8 cellular contexts compared by ENCODE assay signal in the genomic region with DNA sequence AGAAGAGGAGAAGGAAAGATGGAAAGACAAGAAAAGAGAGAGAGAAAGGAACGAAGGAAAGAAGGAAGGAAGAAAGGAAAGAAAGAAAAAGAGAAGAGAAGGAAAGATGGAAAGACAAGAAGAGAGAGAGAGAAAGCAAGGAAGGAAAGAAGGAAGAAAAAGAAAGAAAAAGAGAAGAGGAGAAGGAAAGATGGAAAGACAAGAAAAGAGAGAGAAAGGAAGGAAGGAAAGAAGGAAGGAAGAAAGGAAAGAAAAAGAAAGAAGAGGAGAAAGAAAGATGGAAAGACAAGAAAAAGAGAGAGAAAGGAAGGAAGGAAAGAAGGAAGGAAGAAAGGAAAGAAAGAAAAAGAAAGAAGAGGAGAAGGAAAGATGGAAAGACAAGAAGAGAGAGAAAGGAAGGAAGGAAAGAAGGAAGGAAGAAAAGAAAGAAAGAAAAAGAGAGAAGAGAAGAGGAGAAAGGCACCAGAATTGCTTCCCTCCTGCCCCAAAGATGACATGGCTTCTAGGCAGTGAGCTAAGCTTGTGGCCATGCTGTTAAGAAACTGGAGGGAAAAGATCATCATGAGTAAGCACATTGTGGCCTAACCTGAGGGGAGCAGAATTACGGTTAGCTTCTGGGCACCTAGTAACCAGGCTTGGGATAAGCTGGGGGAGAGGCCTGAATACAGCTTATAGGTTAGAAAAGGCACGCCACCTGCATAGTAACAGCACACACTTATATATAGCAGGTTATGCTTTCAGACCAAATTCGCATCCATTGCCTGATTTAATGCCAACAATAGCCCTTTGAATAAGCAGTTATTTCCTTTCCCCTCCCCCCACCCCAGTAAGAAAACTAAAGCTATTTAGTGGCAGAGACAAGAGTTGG. TPM values are rescaled to one million over a fixed set of nuclear protein-coding genes. Genes with fewer than 3 reads are reported as not detected.
DNase-seq lines count a peak whose midpoint lies in the region; ATAC-seq and TF ChIP-seq lines count a peak whose summit lies in the region.

No MANE protein-coding gene starts in this region.

- H3K9me3 ChIP-seq in CD8-positive, alpha-beta memory T cell (ENCODE audit: low read length): no peaks in the 10 kb centered on the region
- no peaks in the 10 kb centered on the region for H3K9me3 ChIP-seq in Peyer's patch

- TF ChIP-seq CTCF in Peyer's patch (IDR thresholded peaks at IDR 0.05): no peak

- DNase-seq in CD8-positive, alpha-beta memory T cell: no peak
- peak; percentile 64 for DNase-seq in Jurkat, Clone E6-1 (ENCODE audit: low read depth, low spot score)
- DNase-seq in activated CD4-positive, alpha-beta memory T cell treated with anti-CD3 and anti-CD28 coated beads for 36 hours: peak; percentile 61
- DNase-seq in iris pigment epithelial cell (ENCODE audit: low read depth) (peak; percentile 83), ecto neural progenitor cell (ENCODE audit: low spot score) (no peak), C1 segment of cervical spinal cord (lab: John Stamatoyannopoulos, UW) (no peak), Peyer's patch (no peak)

- peak overlapping the region; percentile 4 to 89 (median 50) for H3K27ac Mint-ChIP-seq in CD8-positive, alpha-beta memory T cell
- H3K27ac Mint-ChIP-seq in activated CD4-positive, alpha-beta memory T cell treated with anti-CD3 and anti-CD28 coated beads for 36 hours: peak overlapping the region; percentile 79

- H3K27me3 ChIP-seq in CD8-positive, alpha-beta memory T cell (ENCODE audit: insufficient read depth, low read length, poor library complexity, severe bottlenecking): no peaks in the 10 kb centered on the region
- H3K27me3 ChIP-seq in Peyer's patch: no peaks in the 10 kb centered on the region

- no peak for ATAC-seq in GM21717 (IDR thresholded peaks at IDR 0.05; ENCODE audit: unreplicated experiment)

- CTCF ChIA-PET in CD8-positive, alpha-beta memory T cell (lab: Charles Lee): no interaction called here
- CTCF ChIA-PET in activated CD4-positive, alpha-beta memory T cell treated with anti-CD3 and anti-CD28 coated beads for 36 hours (lab: Charles Lee): interaction anchor here (0.7 to 3.4 kb wide), 4 partner anchors 42 to 127 kb away, joined by 4 to 26 read pairs (median 10); no protein-coding TSS in a partner anchor

- H3K4me1 Mint-ChIP-seq in CD8-positive, alpha-beta memory T cell: peaks cover 31 to 50% (median 32%) of the 10 kb centered on the region in 3 donors
- peaks cover 43% of the 10 kb centered on the region for H3K4me1 Mint-ChIP-seq in activated CD4-positive, alpha-beta memory T cell treated with anti-CD3 and anti-CD28 coated beads for 36 hours (ENCODE audit: low read depth)

- POLR2A ChIA-PET in CD8-positive, alpha-beta memory T cell (lab: Charles Lee): interaction anchor here (0.6 kb wide), 1 partner anchor 85 kb away, joined by 7 read pairs; a partner anchor contains a TSS
- POLR2A ChIA-PET in activated CD4-positive, alpha-beta memory T cell treated with anti-CD3 and anti-CD28 coated beads for 36 hours (lab: Charles Lee): interaction anchor here (0.7 to 1.4 kb wide), 4 partner anchors 34 to 142 kb away, joined by 3 to 8 read pairs (median 3); a partner anchor contains a TSS

- peaks cover 0 to 2% of the 10 kb centered on the region in 2 donors for H3K27me3 Mint-ChIP-seq in CD8-positive, alpha-beta memory T cell
- H3K27me3 Mint-ChIP-seq in activated CD4-positive, alpha-beta memory T cell treated with anti-CD3 and anti-CD28 coated beads for 36 hours: no peaks in the 10 kb centered on the region

- H3K36me3 Mint-ChIP-seq in CD8-positive, alpha-beta memory T cell: peaks cover 0 to 9% (median 0%) of the 10 kb centered on the region in 3 donors
- peaks cover 15% of the 10 kb centered on the region for H3K36me3 Mint-ChIP-seq in activated CD4-positive, alpha-beta memory T cell treated with anti-CD3 and anti-CD28 coated beads for 36 hours

- no peaks in the 10 kb centered on the region for H3K36me3 ChIP-seq in CD8-positive, alpha-beta memory T cell (ENCODE audit: insufficient read depth, low read length)
- no peaks in the 10 kb centered on the region for H3K36me3 ChIP-seq in Peyer's patch

- intact Hi-C loops in activated CD4-positive, alpha-beta memory T cell treated with anti-CD3 and anti-CD28 coated beads for 36 hours (cut with micrococcal nuclease): loop anchor here (1.0 kb wide), 3 partner anchors 21 to 49 kb away; a partner anchor contains a TSS

- H3K4me3 ChIP-seq in CD8-positive, alpha-beta memory T cell (ENCODE audit: low read length): no peak overlapping the region
- peak overlapping the region; percentile 37 for H3K4me3 ChIP-seq in Jurkat, Clone E6-1 (ENCODE audit: low read length)
- H3K4me3 ChIP-seq in Peyer's patch: no peak overlapping the region

- peak overlapping the region; percentile 3 for H3K27ac ChIP-seq in CD8-positive, alpha-beta memory T cell (ENCODE audit: low read depth, low read length)
- peak overlapping the region in 1 of 4 donors; percentile 35 for H3K27ac ChIP-seq in Peyer's patch

- H3K4me3 Mint-ChIP-seq in CD8-positive, alpha-beta memory T cell: peak overlapping the region; percentile 38 to 74 (median 55)
- peak overlapping the region; percentile 49 for H3K4me3 Mint-ChIP-seq in activated CD4-positive, alpha-beta memory T cell treated with anti-CD3 and anti-CD28 coated beads for 36 hours

- no peaks in the 10 kb centered on the region for H3K9me3 Mint-ChIP-seq in CD8-positive, alpha-beta memory T cell
- H3K9me3 Mint-ChIP-seq in activated CD4-positive, alpha-beta memory T cell treated with anti-CD3 and anti-CD28 coated beads for 36 hours: no peaks in the 10 kb centered on the region

- no peak for TF ChIP-seq POLR2A in Peyer's patch (IDR thresholded peaks at IDR 0.05)

- H3K4me1 ChIP-seq in CD8-positive, alpha-beta memory T cell (ENCODE audit: insufficient read depth, low read length): peaks cover 21% of the 10 kb centered on the region
- peaks cover 0 to 44% (median 0%) of the 10 kb centered on the region in 4 donors for H3K4me1 ChIP-seq in Peyer's patch

RNA-seq across cellular contexts. Expression of a gene that starts 2.3 kb away (rescaled TPM):
- 10 to 100 TPM; 11.0 to 12.5 TPM for total RNA-seq in CD8-positive, alpha-beta memory T cell
- 8.3 TPM for polyA plus RNA-seq in CD8-positive, alpha-beta memory T cell
- 22.6 TPM for polyA plus RNA-seq in Jurkat, Clone E6-1 (2012; ENCODE audit: insufficient read depth, insufficient read length)
- 10 to 100 TPM in 1 of 2 experiments, 1 to 10 TPM in 1; 9.8 to 10.7 TPM for total RNA-seq in activated CD4-positive, alpha-beta memory T cell treated with anti-CD3 and anti-CD28 coated beads for 36 hours
- 10 to 100 TPM in 1 of 4 donors, 1 to 10 TPM in 3; 1.1 to 14.0 (median 8.6) TPM for total RNA-seq in Peyer's patch

RNA-seq across cellular contexts. Expression of a gene that starts 49.3 kb away (rescaled TPM):
- total RNA-seq in CD8-positive, alpha-beta memory T cell: 10 to 100 TPM; 40.0 to 42.4 TPM
- polyA plus RNA-seq in CD8-positive, alpha-beta memory T cell: 59.6 TPM
- polyA plus RNA-seq in Jurkat, Clone E6-1 (2012; ENCODE audit: insufficient read depth, insufficient read length): 54.6 TPM
- total RNA-seq in activated CD4-positive, alpha-beta memory T cell treated with anti-CD3 and anti-CD28 coated beads for 36 hours: 10 to 100 TPM; 40.1 to 43.9 TPM
- 10 to 100 TPM in 1 of 4 donors, 1 to 10 TPM in 3; 6.7 to 23.9 (median 7.9) TPM for total RNA-seq in Peyer's patch

Comparison
In these comparisons a context has a peak if more than half of its experiments do, and no peak if none do; other contexts are left out.
1. DNase-seq: peak in Jurkat, Clone E6-1 (single experiment), activated CD4-positive, alpha-beta memory T cell treated with anti-CD3 and anti-CD28 coated beads for 36 hours (single experiment) and iris pigment epithelial cell (single experiment); none in CD8-positive, alpha-beta memory T cell (0 of 5), ecto neural progenitor cell (single experiment), C1 segment of cervical spinal cord (0 of 14) and Peyer's patch (0 of 3).